In genomic region chr3:6771171-6771570, GRCh38 we compare ENCODE assay signal across 19 cellular contexts.
A peak's percentile ranks its signal among the peaks of the same experiment; 100 is the strongest.
DNase-seq lines count a peak whose midpoint lies in the region; ATAC-seq, FAIRE-seq and TF ChIP-seq lines count a peak whose summit lies in the region.
"Had no signal": no experiment of that assay in that cellular context is flagged by ENCODE, and none has a peak within 500 bp of the region (broad histone marks: within the 10 kb centered on the region; RNA-seq: fewer than 3 reads in every experiment).

No MANE protein-coding gene starts in this region.

- CTCF ChIA-PET in MCF 10A (lab: Yijun Ruan, JAX) (no interaction called here), mammary epithelial cell (lab: Charles Lee; ENCODE audit: low non-redundant PET) (no interaction called here), K562 (lab: Yijun Ruan, JAX; ENCODE audit: low intra/inter-chr PET ratio) (no interaction called here)

- H3K9me3 Mint-ChIP-seq in MCF 10A (ENCODE audit: unreplicated experiment) (no peaks in the 10 kb centered on the region), neural progenitor cell (peaks cover 3% of the 10 kb centered on the region)
- no peaks in the 10 kb centered on the region for H3K9me3 Mint-ChIP-seq in stimulated activated memory B cell treated with anti-CD40 and anti-IgM and Interleukin-4, amounts not matched to agents 10 μg/mL and 1 μg/mL and 100 μg/mL, for 72 hours

- intact Hi-C loops in MCF 10A (cut with micrococcal nuclease) = no loop called here
- intact Hi-C loops in mammary epithelial cell (cut with micrococcal nuclease) = no loop called here
- intact Hi-C loops in K562 (cut with micrococcal nuclease) = loop anchor here (5.0 to 10.0 kb wide), 2 partner anchors 279 to 986 kb away; no protein-coding TSS in a partner anchor

- BruUV-seq in MCF 10A (replicated peaks; lab: Mats Ljungman, UMichigan) = no TSS peak
- no TSS peak for BruUV-seq in mammary epithelial cell (replicated peaks; lab: Mats Ljungman, UMichigan)
- no TSS peak for BruUV-seq in K562 (replicated peaks; lab: Mats Ljungman, UMichigan)

- H3K9ac ChIP-seq in mammary epithelial cell (ENCODE audit: insufficient read depth, low read length) = no peak overlapping the region
- peak overlapping the region; percentile 62; the same call in 1 of the 2 replicates for H3K9ac ChIP-seq in HUES64 (ENCODE audit: low read depth, low read length)
- H3K9ac ChIP-seq in K562 (ENCODE audit: insufficient read depth in 1 of 2, low read depth in 2 of 2, low read length in 2 of 2) = no peak overlapping the region
- H3K9ac ChIP-seq in neural progenitor cell = no peak overlapping the region
- H3K9ac ChIP-seq: GM23248 had no signal

- no peaks in the 10 kb centered on the region for H3K36me3 ChIP-seq in mammary epithelial cell (ENCODE audit: insufficient read depth, low read length)
- H3K36me3 ChIP-seq in HUES64 (ENCODE audit: insufficient read depth, low read length) = no peaks in the 10 kb centered on the region
- no peaks in the 10 kb centered on the region for H3K36me3 ChIP-seq in K562 (ENCODE audit: control insufficient read depth, insufficient read depth, low read length)
- H3K36me3 ChIP-seq in neural progenitor cell = no peaks in the 10 kb centered on the region

- POLR2A ChIA-PET in MCF 10A (lab: Yijun Ruan, JAX) = interaction anchor here (0.8 kb wide), 1 partner anchor 91 kb away, joined by 3 read pairs; no protein-coding TSS in a partner anchor
- POLR2A ChIA-PET in K562 (lab: Yijun Ruan, JAX) = no interaction called here

- H3K79me2 ChIP-seq in mammary epithelial cell (ENCODE audit: insufficient read depth, low read length) (no peaks in the 10 kb centered on the region), K562 (ENCODE audit: control insufficient read depth, insufficient read depth, low read length) (no peaks in the 10 kb centered on the region), neural progenitor cell (ENCODE audit: low read depth) (no peaks in the 10 kb centered on the region)

- ATAC-seq in K562 (no peak), HG02885 (IDR thresholded peaks at IDR 0.05; ENCODE audit: poor library complexity, unreplicated experiment) (no peak)
- ATAC-seq in stimulated activated memory B cell treated with anti-CD40 and anti-IgM and Interleukin-4, amounts not matched to agents 10 μg/mL and 1 μg/mL and 100 μg/mL, for 72 hours = no peak
- ATAC-seq: GM12878 had no signal

- no peak for FAIRE-seq in K562 (lab: Jason Lieb, UNC)
- FAIRE-seq: GM12878, GM19239 had no signal

- no peak for TF ChIP-seq RAD21 in K562 (CRISPR knock-in tag; conservative IDR thresholded peaks at IDR 0.05 in 1 of 2, IDR thresholded peaks at IDR 0.05 in 1 of 2)

- H2AFZ ChIP-seq in mammary epithelial cell (ENCODE audit: low read depth, low read length) (no peak overlapping the region), K562 (ENCODE audit: low read depth, low read length) (peak overlapping the region; percentile 94), neural progenitor cell (replicated peaks) (peak overlapping the region; percentile 97)
- H2AFZ ChIP-seq: GM23248 had no signal

- H3K27me3 ChIP-seq in mammary epithelial cell (ENCODE audit: insufficient read depth, low read length) = no peaks in the 10 kb centered on the region
- H3K27me3 ChIP-seq in HUES64 (ENCODE audit: insufficient read depth, low read length) = no peaks in the 10 kb centered on the region
- H3K27me3 ChIP-seq in K562 (ENCODE audit: control insufficient read depth in 2 of 2, insufficient read depth in 2 of 2, low read length in 2 of 2) = no peaks in the 10 kb centered on the region
- no peaks in the 10 kb centered on the region for H3K27me3 ChIP-seq in neural progenitor cell

- H3K4me2 ChIP-seq in mammary epithelial cell (ENCODE audit: insufficient read depth, low read depth, low read length) (no peak overlapping the region), K562 (ENCODE audit: insufficient read depth, low read length) (no peak overlapping the region), neural progenitor cell (peak overlapping the region; percentile 55)

- H3K36me3 Mint-ChIP-seq in MCF 10A (ENCODE audit: insufficient read depth, unreplicated experiment) (no peaks in the 10 kb centered on the region), neural progenitor cell (no peaks in the 10 kb centered on the region)
- H3K36me3 Mint-ChIP-seq in stimulated activated memory B cell treated with anti-CD40 and anti-IgM and Interleukin-4, amounts not matched to agents 10 μg/mL and 1 μg/mL and 100 μg/mL, for 72 hours = no peaks in the 10 kb centered on the region
- H3K36me3 Mint-ChIP-seq: CD4-positive, alpha-beta memory T cell had no signal

- no peak for DNase-seq in MCF 10A (ENCODE audit: unreplicated experiment)
- DNase-seq in mammary epithelial cell = no peak
- no peak for DNase-seq in K562 (ENCODE audit: extremely low read depth in 1 of 4, low spot score in 3 of 4)
- DNase-seq in neural progenitor cell (ENCODE audit: low spot score) = no peak
- no peak for DNase-seq in SW480 (ENCODE audit: low spot score)
- DNase-seq: C1 segment of cervical spinal cord; Calu3; CD4-positive, alpha-beta memory T cell; COR-L47; DMS79; EL; GDM1; GM23248; HCEC 1CT had no signal

- dilution Hi-C loops in mammary epithelial cell (cut with HindIII; ENCODE audit: low sequenced_read_pairs) = no loop called here

- no peaks in the 10 kb centered on the region for H3K4me1 ChIP-seq in mammary epithelial cell (ENCODE audit: insufficient read depth, low read length)
- H3K4me1 ChIP-seq in HUES64 (ENCODE audit: insufficient read depth, low read length) = peaks cover 18% of the 10 kb centered on the region
- H3K4me1 ChIP-seq in K562 (replicated peaks in 1 of 2; ENCODE audit: control insufficient read depth in 2 of 2, insufficient read depth in 2 of 2, low read length in 2 of 2) = peaks cover 0 to 5% of the 10 kb centered on the region in 2 experiments; a peak in 1 of 5 replicates
- H3K4me1 ChIP-seq in neural progenitor cell = peaks cover 14% of the 10 kb centered on the region

- TF ChIP-seq CTCF in MCF 10A (IDR thresholded peaks at IDR 0.05; ENCODE audit: unreplicated experiment) = no peak
- no peak for TF ChIP-seq CTCF in mammary epithelial cell (conservative IDR thresholded peaks at IDR 0.05 in 1 of 2, IDR thresholded peaks at IDR 0.05 in 1 of 2; ENCODE audit: extremely low read depth in 1 of 2, insufficient read depth in 1 of 2, low read depth in 1 of 2, low read length in 2 of 2)
- no peak for TF ChIP-seq CTCF in K562 (IDR thresholded peaks at IDR 0.05 in 2 of 3, conservative IDR thresholded peaks at IDR 0.05 in 1 of 3; ENCODE audit: insufficient read depth in 2 of 3, low read depth in 1 of 3, low read length in 3 of 3)
- no peak for TF ChIP-seq CTCF in neural progenitor cell (IDR thresholded peaks at IDR 0.05)

- no peaks in the 10 kb centered on the region for H4K20me1 ChIP-seq in mammary epithelial cell (ENCODE audit: insufficient read depth, low read length)
- no peaks in the 10 kb centered on the region for H4K20me1 ChIP-seq in K562 (replicated peaks; ENCODE audit: control insufficient read depth, insufficient read depth, low read length)
- no peaks in the 10 kb centered on the region for H4K20me1 ChIP-seq in neural progenitor cell (ENCODE audit: low read depth)

- no peak for TF ChIP-seq POLR2A in K562 (conservative IDR thresholded peaks at IDR 0.05)

- no peak for TF ChIP-seq EP300 in K562 (IDR thresholded peaks at IDR 0.05; ENCODE audit: low read length)

- H3K27ac ChIP-seq in mammary epithelial cell (ENCODE audit: insufficient read depth, low read depth, low read length) = no peak overlapping the region
- peak overlapping the region; percentile 76; the same call in 1 of the 2 replicates for H3K27ac ChIP-seq in HUES64 (ENCODE audit: low read depth, low read length)
- H3K27ac ChIP-seq in K562 (ENCODE audit: extremely low read depth, low read depth, low read length) = no peak overlapping the region
- no peak overlapping the region for H3K27ac ChIP-seq in neural progenitor cell
- H3K27ac ChIP-seq: GM23248 had no signal

- H3K4me1 Mint-ChIP-seq in MCF 10A (ENCODE audit: insufficient read depth, unreplicated experiment) (peaks cover 15% of the 10 kb centered on the region), neural progenitor cell (no peaks in the 10 kb centered on the region)
- no peaks in the 10 kb centered on the region for H3K4me1 Mint-ChIP-seq in stimulated activated memory B cell treated with anti-CD40 and anti-IgM and Interleukin-4, amounts not matched to agents 10 μg/mL and 1 μg/mL and 100 μg/mL, for 72 hours
- H3K4me1 Mint-ChIP-seq: CD4-positive, alpha-beta memory T cell had no signal

- H3F3A ChIP-seq in neural progenitor cell (ENCODE audit: low read depth) = no peaks in the 10 kb centered on the region

- no peaks in the 10 kb centered on the region for H3K9me1 ChIP-seq in K562 (ENCODE audit: control insufficient read depth, insufficient read depth, low read length)

- H3K9me3 ChIP-seq in mammary epithelial cell (replicated peaks; ENCODE audit: insufficient read depth, low read length) = no peaks in the 10 kb centered on the region
- H3K9me3 ChIP-seq in HUES64 (ENCODE audit: insufficient read depth, low read depth, low read length) = no peaks in the 10 kb centered on the region
- 0 out of 2 replicates have a peak, but pooled peaks cover under 1% of the 10 kb centered on the region for H3K9me3 ChIP-seq in K562 (replicated peaks; ENCODE audit: control insufficient read depth, insufficient read depth, low read depth, low read length)
- H3K9me3 ChIP-seq in neural progenitor cell (ENCODE audit: low read depth) = no peaks in the 10 kb centered on the region

- no peaks in the 10 kb centered on the region for H3K27me3 Mint-ChIP-seq in MCF 10A (ENCODE audit: insufficient read depth, unreplicated experiment)
- no peaks in the 10 kb centered on the region for H3K27me3 Mint-ChIP-seq in neural progenitor cell (ENCODE audit: insufficient read depth, low read depth)
- no peaks in the 10 kb centered on the region for H3K27me3 Mint-ChIP-seq in stimulated activated memory B cell treated with anti-CD40 and anti-IgM and Interleukin-4, amounts not matched to agents 10 μg/mL and 1 μg/mL and 100 μg/mL, for 72 hours
- H3K27me3 Mint-ChIP-seq: CD4-positive, alpha-beta memory T cell had no signal

- peak overlapping the region; percentile 65 for H3K27ac Mint-ChIP-seq in MCF 10A (ENCODE audit: low read depth, unreplicated experiment)
- no peak overlapping the region for H3K27ac Mint-ChIP-seq in neural progenitor cell
- no peak overlapping the region for H3K27ac Mint-ChIP-seq in stimulated activated memory B cell treated with anti-CD40 and anti-IgM and Interleukin-4, amounts not matched to agents 10 μg/mL and 1 μg/mL and 100 μg/mL, for 72 hours
- H3K27ac Mint-ChIP-seq: CD4-positive, alpha-beta memory T cell had no signal

- no peak overlapping the region for H3K4me3 Mint-ChIP-seq in MCF 10A (ENCODE audit: unreplicated experiment)
- no peak overlapping the region for H3K4me3 Mint-ChIP-seq in neural progenitor cell
- no peak overlapping the region for H3K4me3 Mint-ChIP-seq in stimulated activated memory B cell treated with anti-CD40 and anti-IgM and Interleukin-4, amounts not matched to agents 10 μg/mL and 1 μg/mL and 100 μg/mL, for 72 hours
- H3K4me3 Mint-ChIP-seq: CD4-positive, alpha-beta memory T cell had no signal

- H3K4me3 ChIP-seq in mammary epithelial cell (replicated peaks in 1 of 3; ENCODE audit: insufficient read depth in 1 of 3, low read depth in 2 of 3, low read length in 3 of 3) = no peak overlapping the region
- peak overlapping the region; percentile 46 for H3K4me3 ChIP-seq in HUES64 (ENCODE audit: low read length)
- H3K4me3 ChIP-seq in K562 = no peak overlapping the region
- H3K4me3 ChIP-seq in neural progenitor cell = no peak overlapping the region
- H3K4me3 ChIP-seq: GM12878, GM23248 had no signal

- in situ Hi-C loops in mammary epithelial cell (cut with MboI; ENCODE audit: low sequenced_read_pairs in 2 of 2) = no loop called here
- in situ Hi-C loops in K562 (cut with MboI) = no loop called here

- WGBS in mammary epithelial cell (ENCODE audit: low coverage, missing lambda C conversion rate) = 40% methylated on average over 5 of the region's 5 CpGs
- WGBS in HUES64 = 90% methylated on average over 3 of the region's 5 CpGs
- 26% methylated on average over 5 of the region's 5 CpGs for WGBS in K562 (ENCODE audit: insufficient coverage, low coverage, missing lambda C conversion rate)
